Comparison of ENCODE assay signal across 24 cellular contexts in the genomic region with DNA sequence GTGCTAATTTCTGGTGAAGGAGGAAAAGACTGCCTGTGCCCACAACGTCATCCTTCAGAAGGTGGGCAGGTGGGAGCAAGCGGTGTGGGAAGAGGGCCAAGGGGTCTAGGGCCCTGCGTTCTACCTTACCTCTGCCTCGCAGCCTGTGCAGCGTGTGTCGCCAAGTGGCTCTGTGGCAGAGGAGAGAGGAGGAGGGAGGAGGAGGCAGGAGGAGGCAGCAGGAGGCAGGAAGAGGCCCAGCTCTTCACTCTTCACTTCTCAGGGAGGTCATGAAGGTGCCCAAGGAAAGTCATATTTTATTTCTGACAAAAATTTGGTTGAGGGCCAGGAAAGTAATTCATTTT.
DNase-seq lines count a peak whose midpoint lies in the region; ATAC-seq, FAIRE-seq and TF ChIP-seq lines count a peak whose summit lies in the region.
"Had no signal": no experiment of that assay in that cellular context is flagged by ENCODE, and none has a peak within 500 bp of the region (broad histone marks: within the 10 kb centered on the region; RNA-seq: fewer than 3 reads in every experiment).

No MANE protein-coding gene starts in this region.

- TF ChIP-seq EP300 in H1 (IDR thresholded peaks at IDR 0.05; ENCODE audit: borderline replicate concordance in 1 of 2, low read depth in 2 of 2, low read length in 2 of 2): no peak
- no peak for TF ChIP-seq EP300 in stomach (IDR thresholded peaks at IDR 0.05)

- no peaks in the 10 kb centered on the region; a peak in 1 of 7 replicates for H3K4me1 ChIP-seq in H1 (replicated peaks in 1 of 4; ENCODE audit: control insufficient read depth in 3 of 4, insufficient read depth in 4 of 4, low read length in 3 of 4)
- peaks cover 0 to 9% (median 2%) of the 10 kb centered on the region in 4 donors for H3K4me1 ChIP-seq in stomach
- H3K4me1 ChIP-seq: SJSA1, uterus had no signal

- H3K27ac ChIP-seq in H1 (ENCODE audit: low read depth, low read length) (peak overlapping the region; percentile 28; the same call in 1 of the 2 replicates), skin epidermis (peak overlapping the region in 15 of 21 experiments; percentile 2 to 81 (median 59)), stomach (peak overlapping the region in 1 of 5 donors; percentile 40)
- H3K27ac ChIP-seq: SJSA1 had no signal

- H3K23ac ChIP-seq in H1 (ENCODE audit: insufficient read length): no peak overlapping the region

- no peak for TF ChIP-seq CTCF in H1 (IDR thresholded peaks at IDR 0.05; ENCODE audit: control extremely low read depth in 1 of 3, insufficient read depth in 1 of 3, low read depth in 1 of 3, low read length in 3 of 3)
- TF ChIP-seq CTCF in stomach (IDR thresholded peaks at IDR 0.05): no peak

- H3K4ac ChIP-seq in H1 (replicated peaks; ENCODE audit: insufficient read length, low read depth, low read length): no peak overlapping the region

- H2BK20ac ChIP-seq in H1 (ENCODE audit: low read length): no peak overlapping the region; the same call in 1 of the 2 replicates

- H4K91ac ChIP-seq in H1 (replicated peaks; ENCODE audit: insufficient read length, low read length): no peak overlapping the region

- no peaks in the 10 kb centered on the region for H3K36me3 ChIP-seq in H1 (ENCODE audit: control insufficient read depth in 2 of 4, insufficient read depth in 4 of 4, low read length in 3 of 4)
- no peaks in the 10 kb centered on the region for H3K36me3 ChIP-seq in stomach
- H3K36me3 ChIP-seq: SJSA1, uterus had no signal

- no peak overlapping the region for H4K8ac ChIP-seq in H1 (ENCODE audit: extremely low read depth, insufficient read depth, low read length)

- DNase-seq in HTR-8/SVneo (ENCODE audit: insufficient read length, low spot score) (no peak), H1 (ENCODE audit: low read depth in 1 of 2, low spot score in 2 of 2) (no peak), left kidney (ENCODE audit: low read depth, low spot score) (peak; percentile 4), stomach (no peak), GM19239 (ENCODE audit: insufficient read length, low spot score) (no peak)
- DNase-seq: activated CD4-positive, alpha-beta T cell treated with anti-CD3 and anti-CD28 coated beads for 48 hours; activated naive CD4-positive, alpha-beta T cell treated with anti-CD3 and anti-CD28 coated beads for 36 hours; activated T-cell treated with anti-CD3 and anti-CD28 coated beads, Interleukin-2, amount 50 U/mL, for 72 hours; amniotic stem cell; glutamatergic neuron; HCEC 1CT; KG1; left colon; MV-4-11; NCI-H187 treated with DMSO at 0.1 percent for 48 hours; nucleus accumbens; stimulated activated CD4-positive, alpha-beta T cell treated with anti-CD3 and anti-CD28 coated beads, Interleukin-12 subunit alpha, Interleukin-12 subunit beta, amount 100 ng/mL, for 4 hours; uterus had no signal

- H3K56ac ChIP-seq in H1 (replicated peaks; ENCODE audit: insufficient read length, low read depth, low read length): no peak overlapping the region

- TF ChIP-seq POLR2A in H1 (IDR thresholded peaks at IDR 0.05; ENCODE audit: control extremely low read depth in 1 of 2, low read depth in 2 of 2, low read length in 2 of 2) (no peak), stomach (IDR thresholded peaks at IDR 0.05) (no peak)

- WGBS in H1 (ENCODE audit: extremely low coverage in 1 of 2, insufficient coverage in 1 of 2, insufficient read length in 1 of 2, insufficient replicate concordance in 2 of 2, low coverage in 1 of 2, low lambda C conversion rate in 2 of 2, missing lambda C conversion rate in 1 of 2), 2 experiments: 72% methylated on average over 6 of the region's 6 CpGs; no CpG with 5 or more reads in 1 of the 2 experiments
- 61 to 86% (median 68%) methylated on average over 6 of the region's 6 CpGs for WGBS in stomach, 5 donors

- POLR2A ChIA-PET in H1 (lab: Charles Lee; ENCODE audit: partially characterized antibody): interaction anchor here (1.5 kb wide), 1 partner anchor 11 kb away, joined by 3 read pairs; no protein-coding TSS in a partner anchor

- CTCF ChIA-PET in H1 (lab: Charles Lee; ENCODE audit: partially characterized antibody): no interaction called here

- H3K23me2 ChIP-seq in H1 (ENCODE audit: low read depth, low read length): no peaks in the 10 kb centered on the region

- H3K18ac ChIP-seq in H1 (ENCODE audit: extremely low read depth, low read length): no peak overlapping the region

- no peak overlapping the region for H2BK5ac ChIP-seq in H1 (ENCODE audit: low read depth, low read length)

- no peaks in the 10 kb centered on the region for H3K79me1 ChIP-seq in H1 (ENCODE audit: low read depth, low read length)

- H4K5ac ChIP-seq in H1 (ENCODE audit: insufficient read length, low read depth, low read length): no peak overlapping the region

- no peaks in the 10 kb centered on the region for H3K9me3 ChIP-seq in H1 (ENCODE audit: insufficient read depth in 2 of 2, low read depth in 1 of 2, low read length in 1 of 2)
- peaks cover 0 to 9% (median 3%) of the 10 kb centered on the region in 4 donors for H3K9me3 ChIP-seq in stomach
- H3K9me3 ChIP-seq: mucosa of descending colon, SJSA1, uterus had no signal

- no peak for ATAC-seq in GM21390 (IDR thresholded peaks at IDR 0.05; ENCODE audit: unreplicated experiment)
- ATAC-seq: activated T-cell treated with anti-CD3 and anti-CD28 coated beads, Interleukin-2, amount 50 U/mL, for 72 hours had no signal

- no peak overlapping the region for H3K9ac ChIP-seq in H1 (replicated peaks in 1 of 4; ENCODE audit: extremely low read depth in 1 of 4, low read depth in 3 of 4, low read length in 3 of 4)

- H3K14ac ChIP-seq in H1 (ENCODE audit: insufficient read length): no peak overlapping the region

- FAIRE-seq in HTR-8/SVneo (lab: Jason Lieb, UNC) (peak; percentile 9), H1 (lab: Jason Lieb, UNC) (no peak), GM19239 (lab: Jason Lieb, UNC) (no peak)
- FAIRE-seq: bronchial epithelial cell, endometrium had no signal

- no peaks in the 10 kb centered on the region for H3K79me2 ChIP-seq in H1 (ENCODE audit: control insufficient read depth in 1 of 2, insufficient read depth in 2 of 2, low read length in 2 of 2)

- H3K27me3 ChIP-seq in H1 (replicated peaks in 1 of 4; ENCODE audit: control insufficient read depth in 3 of 4, extremely low read depth in 1 of 4, insufficient read depth in 3 of 4, low read length in 3 of 4): no peaks in the 10 kb centered on the region
- H3K27me3 ChIP-seq in stomach: no peaks in the 10 kb centered on the region
- H3K27me3 ChIP-seq: SJSA1, uterus had no signal

- intact Hi-C loops in stomach (cut with DNase I; ENCODE audit: low total_unique reads): no loop called here

- no peak for TF ChIP-seq RAD21 in H1 (IDR thresholded peaks at IDR 0.05 in 1 of 2, conservative IDR thresholded peaks at IDR 0.05 in 1 of 2; ENCODE audit: low read depth in 2 of 2, low read length in 2 of 2)

- no peak overlapping the region for H2AK5ac ChIP-seq in H1 (ENCODE audit: low read depth, low read length)

- no peak overlapping the region for H2BK120ac ChIP-seq in H1 (replicated peaks; ENCODE audit: low read depth, low read length)

- H2BK12ac ChIP-seq in H1 (ENCODE audit: low read depth, low read length): no peak overlapping the region; the same call in 1 of the 2 replicates

- no peak overlapping the region for H3K4me2 ChIP-seq in H1 (ENCODE audit: insufficient read depth in 1 of 2, low read depth in 2 of 2, low read length in 2 of 2)

- peak overlapping the region; percentile 61; the same call in 1 of the 2 replicates for H2AFZ ChIP-seq in H1 (ENCODE audit: low read length)

- no peak overlapping the region for H3K4me3 ChIP-seq in H1 (ENCODE audit: extremely low read depth in 1 of 4, insufficient read depth in 2 of 4, low read depth in 3 of 4, low read length in 4 of 4)
- H3K4me3 ChIP-seq in skin epidermis: no peak overlapping the region
- H3K4me3 ChIP-seq in stomach: no peak overlapping the region
- H3K4me3 ChIP-seq: mucosa of descending colon, SJSA1, uterus had no signal

- no peak overlapping the region for H2BK15ac ChIP-seq in H1 (ENCODE audit: low read length)

- H4K20me1 ChIP-seq in H1 (replicated peaks in 1 of 2; ENCODE audit: control insufficient read depth in 1 of 2, insufficient read depth in 2 of 2, low read length in 2 of 2): no peaks in the 10 kb centered on the region

TF ChIP-seq in H1, 55 proteins besides CTCF, POLR2A, EP300 and RAD21 (continues in another document):
- TF ChIP-seq ASH2L (IDR thresholded peaks at IDR 0.05; ENCODE audit: low read length): no peak
